1 cellular context compared by ENCODE assay signal in the genomic region with DNA sequence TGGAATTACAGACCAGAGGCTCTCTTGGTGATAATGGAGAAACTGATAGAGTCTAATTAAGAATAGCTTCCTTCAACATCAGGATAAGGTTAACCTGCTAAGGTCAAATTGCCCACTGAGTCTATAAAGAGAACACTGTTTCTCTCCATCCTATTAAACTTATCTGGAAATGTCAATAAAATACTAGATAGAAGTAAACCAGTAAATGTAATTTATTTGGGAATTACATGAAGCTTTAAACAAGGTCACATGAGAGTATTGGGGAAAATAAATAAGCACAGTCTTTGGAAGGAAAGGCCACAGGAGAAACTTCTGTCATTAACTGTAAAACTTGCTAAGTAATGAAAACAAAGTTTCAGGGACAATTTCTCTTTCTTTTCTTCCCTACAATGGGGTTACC.
TF ChIP-seq lines count a peak whose summit lies in the region.

No MANE protein-coding gene starts in this region.

TF ChIP-seq in HepG2, 621 proteins besides CTCF, POLR2A, EP300 and RAD21:
- no peak for TF ChIP-seq MAFK (conservative IDR thresholded peaks at IDR 0.05 in 1 of 2, IDR thresholded peaks at IDR 0.05 in 1 of 2; ENCODE audit: low read length in 2 of 2)
- TF ChIP-seq FIP1L1 (IDR thresholded peaks at IDR 0.05; ENCODE audit: borderline replicate concordance, insufficient read depth, low read depth, low read length): no peak
- TF ChIP-seq ZNF446 (CRISPR knock-in tag; IDR thresholded peaks at IDR 0.05): no peak
- no peak for TF ChIP-seq ZNF33A (CRISPR knock-in tag; IDR thresholded peaks at IDR 0.05; ENCODE audit: borderline replicate concordance)
- TF ChIP-seq ZXDC (CRISPR knock-in tag; IDR thresholded peaks at IDR 0.05): no peak
- no peak for TF ChIP-seq REXO4 (CRISPR knock-in tag; IDR thresholded peaks at IDR 0.05; ENCODE audit: borderline replicate concordance)
- no peak for TF ChIP-seq MATR3 (CRISPR knock-in tag; IDR thresholded peaks at IDR 0.05)
- no peak for TF ChIP-seq PHF5A (CRISPR knock-in tag; IDR thresholded peaks at IDR 0.05; ENCODE audit: low read depth, unreplicated experiment)
- no peak for TF ChIP-seq E2F5 (CRISPR knock-in tag; conservative IDR thresholded peaks at IDR 0.05)
- no peak for TF ChIP-seq ARID3A (IDR thresholded peaks at IDR 0.05; ENCODE audit: low read depth, low read length)
- TF ChIP-seq ZBTB1 (CRISPR knock-in tag; IDR thresholded peaks at IDR 0.05; ENCODE audit: borderline replicate concordance): no peak
- TF ChIP-seq ZNF775 (CRISPR knock-in tag; IDR thresholded peaks at IDR 0.05; ENCODE audit: borderline replicate concordance): no peak
- no peak for TF ChIP-seq HNF1B (CRISPR knock-in tag; IDR thresholded peaks at IDR 0.05)
TF ChIP-seq in HepG2: peak in this region for 0.
